Comparison of ENCODE assay signal across 17 cellular contexts in the genomic region with DNA sequence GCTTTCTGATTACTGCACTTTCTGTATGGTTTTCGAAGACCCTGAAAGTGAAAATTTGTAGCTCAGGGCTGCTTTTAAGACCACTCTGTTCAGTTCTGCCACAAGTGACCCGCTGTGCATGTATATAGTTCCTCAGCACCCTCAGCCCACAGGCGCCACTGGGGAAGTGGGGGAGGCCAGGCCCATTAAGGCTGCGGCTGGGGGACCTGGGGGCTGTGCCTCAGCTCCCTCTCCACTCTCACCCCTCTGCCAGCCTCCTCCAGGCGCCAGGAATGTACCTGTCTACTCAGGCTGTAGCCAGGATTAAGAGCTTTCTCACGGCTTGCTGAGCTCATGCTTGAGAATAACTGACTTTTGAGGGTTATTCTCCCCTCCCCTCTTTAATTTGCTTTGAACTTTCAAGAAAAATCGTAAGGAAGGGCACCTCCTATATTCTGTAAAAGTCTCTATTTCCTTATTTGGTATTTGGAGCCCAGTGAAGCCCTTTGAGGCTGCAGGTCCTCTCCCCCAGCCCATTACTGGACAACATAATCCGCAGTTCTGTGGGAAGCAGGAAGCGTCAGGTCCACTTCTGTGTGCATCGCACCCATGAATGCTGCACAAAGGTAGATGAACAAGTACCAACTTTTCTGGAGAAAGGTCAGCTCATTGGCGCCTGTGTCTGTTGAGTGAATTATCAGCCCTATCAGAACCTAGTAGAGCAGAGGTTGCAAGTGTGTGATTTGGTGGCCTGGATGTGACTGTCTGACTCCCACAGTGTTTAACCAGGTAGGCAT. TPM values are rescaled to one million over a fixed set of nuclear protein-coding genes. Genes with fewer than 3 reads are reported as not detected.
DNase-seq lines count a peak whose midpoint lies in the region; ATAC-seq, FAIRE-seq and TF ChIP-seq lines count a peak whose summit lies in the region.
"Had no signal": no experiment of that assay in that cellular context is flagged by ENCODE, and none has a peak within 500 bp of the region (broad histone marks: within the 10 kb centered on the region; RNA-seq: fewer than 3 reads in every experiment).

No MANE protein-coding gene starts in this region.

- no peak for ATAC-seq in activated CD8-positive, alpha-beta memory T cell treated with anti-CD3 and anti-CD28 coated beads, Interleukin-2, amount 10 ng/mL, durations not matched to agents 7 days and 5 days
- ATAC-seq in K562: no peak
- no peak for ATAC-seq in lower lobe of right lung
- ATAC-seq in HG02884 (IDR thresholded peaks at IDR 0.05; ENCODE audit: unreplicated experiment): no peak
- ATAC-seq: A549, HCT116 had no signal

- H4K5ac ChIP-seq in H9 (ENCODE audit: insufficient read length, low read depth, low read length): no peak overlapping the region

- no peaks in the 10 kb centered on the region for H3K4me1 Mint-ChIP-seq in activated CD8-positive, alpha-beta memory T cell treated with anti-CD3 and anti-CD28 coated beads, Interleukin-2, amount 10 ng/mL, durations not matched to agents 7 days and 5 days
- peaks cover 0 to 2% of the 10 kb centered on the region in 2 experiments; a peak in 1 of 4 replicates for H3K4me1 Mint-ChIP-seq in H9

- no peaks in the 10 kb centered on the region for H3K36me3 Mint-ChIP-seq in activated CD8-positive, alpha-beta memory T cell treated with anti-CD3 and anti-CD28 coated beads, Interleukin-2, amount 10 ng/mL, durations not matched to agents 7 days and 5 days
- no peaks in the 10 kb centered on the region for H3K36me3 Mint-ChIP-seq in H9 (ENCODE audit: insufficient read depth in 1 of 3, low read depth in 3 of 3)

- peaks cover 11% of the 10 kb centered on the region for H3K23me2 ChIP-seq in H9 (ENCODE audit: insufficient read length, low read depth, low read length, poor library complexity, severe bottlenecking)

- CTCF ChIA-PET in activated CD8-positive, alpha-beta memory T cell treated with anti-CD3 and anti-CD28 coated beads, Interleukin-2, amount 10 ng/mL, durations not matched to agents 7 days and 5 days (lab: Charles Lee): interaction anchor here (1.3 kb wide), 1 partner anchor 12 kb away, joined by 3 read pairs; no protein-coding TSS in a partner anchor
- CTCF ChIA-PET in K562 (lab: Yijun Ruan, JAX; ENCODE audit: low intra/inter-chr PET ratio): no interaction called here

- H3K79me1 ChIP-seq in H9 (ENCODE audit: insufficient read depth, low read depth, low read length, poor library complexity, severe bottlenecking): no peaks in the 10 kb centered on the region

- no peak overlapping the region for H3K4me2 ChIP-seq in H9 (ENCODE audit: insufficient read depth, insufficient read length, low read length)
- H3K4me2 ChIP-seq in K562 (ENCODE audit: insufficient read depth, low read length): no peak overlapping the region
- H3K4me2 ChIP-seq: A549 had no signal

- no peak overlapping the region for H3K23ac ChIP-seq in H9 (ENCODE audit: insufficient read length, low read depth, low read length)

- H2BK15ac ChIP-seq in H9 (ENCODE audit: low read depth, low read length): no peak overlapping the region

- no peak overlapping the region for H3K4me3 ChIP-seq in K562
- no peak overlapping the region for H3K4me3 ChIP-seq in lower lobe of right lung
- H3K4me3 ChIP-seq: A549 had no signal

- H3K4me1 ChIP-seq in H9 (ENCODE audit: insufficient read depth, low read length) (no peaks in the 10 kb centered on the region), K562 (replicated peaks in 1 of 2; ENCODE audit: control insufficient read depth in 2 of 2, insufficient read depth in 2 of 2, low read length in 2 of 2) (peaks cover 0 to 4% of the 10 kb centered on the region in 2 experiments; a peak in 1 of 5 replicates), lower lobe of right lung (peaks cover 12% of the 10 kb centered on the region)
- H3K4me1 ChIP-seq: Caco-2 had no signal

- no peak overlapping the region for H3K27ac ChIP-seq in H9 (ENCODE audit: insufficient read length, low read depth, low read length)
- no peak overlapping the region for H3K27ac ChIP-seq in K562 (ENCODE audit: extremely low read depth, low read depth, low read length)
- H3K27ac ChIP-seq in lower lobe of right lung: no peak overlapping the region
- H3K27ac ChIP-seq: A549 had no signal

- H3K36me3 ChIP-seq in K562 (ENCODE audit: control insufficient read depth, insufficient read depth, low read length) (no peaks in the 10 kb centered on the region), lower lobe of right lung (no peaks in the 10 kb centered on the region)

- H2AK5ac ChIP-seq in H9 (ENCODE audit: insufficient read length, low read length): no peak overlapping the region

- intact Hi-C loops in K562 (cut with micrococcal nuclease) (no loop called here), posterior vena cava (cut with DNase I) (loop anchor here in 1 of 2 donors (2.0 kb wide), 1 partner anchor 70 kb away; no protein-coding TSS in a partner anchor), lower lobe of right lung (cut with DNase I) (no loop called here)

- H3K9me1 ChIP-seq in K562 (ENCODE audit: control insufficient read depth, insufficient read depth, low read length): no peaks in the 10 kb centered on the region

- H2BK120ac ChIP-seq in H9 (ENCODE audit: low read depth, low read length, poor library complexity, severe bottlenecking): no peak overlapping the region

- no peak overlapping the region for H2AFZ ChIP-seq in H9 (ENCODE audit: low read length)
- H2AFZ ChIP-seq in K562 (ENCODE audit: low read depth, low read length): no peak overlapping the region

- H2BK20ac ChIP-seq in H9 (ENCODE audit: low read depth, low read length, poor library complexity, severe bottlenecking): no peak overlapping the region

- no peak overlapping the region for H3K27ac Mint-ChIP-seq in activated CD8-positive, alpha-beta memory T cell treated with anti-CD3 and anti-CD28 coated beads, Interleukin-2, amount 10 ng/mL, durations not matched to agents 7 days and 5 days
- no peak overlapping the region for H3K27ac Mint-ChIP-seq in H9
- H3K27ac Mint-ChIP-seq: CD4-positive, alpha-beta T cell had no signal

- H3K79me2 ChIP-seq in H9 (ENCODE audit: insufficient read depth, low read length): no peaks in the 10 kb centered on the region
- no peaks in the 10 kb centered on the region for H3K79me2 ChIP-seq in K562 (ENCODE audit: control insufficient read depth, insufficient read depth, low read length)

- H3K9me3 Mint-ChIP-seq in activated CD8-positive, alpha-beta memory T cell treated with anti-CD3 and anti-CD28 coated beads, Interleukin-2, amount 10 ng/mL, durations not matched to agents 7 days and 5 days (ENCODE audit: low read depth): no peaks in the 10 kb centered on the region
- no peaks in the 10 kb centered on the region for H3K9me3 Mint-ChIP-seq in H9
- H3K9me3 Mint-ChIP-seq: CD4-positive, alpha-beta T cell had no signal

- no peak overlapping the region for H4K8ac ChIP-seq in H9 (replicated peaks; ENCODE audit: insufficient read length, low read depth, low read length)

- H2BK12ac ChIP-seq in H9 (ENCODE audit: insufficient read length, low read depth, low read length): no peak overlapping the region

- H3K27me3 ChIP-seq in H9 (ENCODE audit: insufficient read depth, low read length): peaks cover 6% of the 10 kb centered on the region; the same call in 1 of the 2 replicates
- H3K27me3 ChIP-seq in K562 (ENCODE audit: control insufficient read depth in 2 of 2, insufficient read depth in 2 of 2, low read length in 2 of 2): peaks cover 0 to 6% of the 10 kb centered on the region in 2 experiments; a peak in 1 of 5 replicates
- peaks cover 38% of the 10 kb centered on the region for H3K27me3 ChIP-seq in lower lobe of right lung (ENCODE audit: low read depth)

- H4K20me1 ChIP-seq in H9 (ENCODE audit: control insufficient read depth, insufficient read depth, insufficient read length) (no peaks in the 10 kb centered on the region), K562 (replicated peaks; ENCODE audit: control insufficient read depth, insufficient read depth, low read length) (no peaks in the 10 kb centered on the region)

- no peak overlapping the region for H3K14ac ChIP-seq in H9 (ENCODE audit: insufficient read depth, low read length)

- no peak overlapping the region for H2BK5ac ChIP-seq in H9 (ENCODE audit: insufficient read length, low read length)

- H3K56ac ChIP-seq in H9 (ENCODE audit: insufficient read length, low read depth, low read length): no peak overlapping the region

- no peak overlapping the region for H3K18ac ChIP-seq in H9 (ENCODE audit: insufficient read length, low read depth, low read length)

- H3K27me3 Mint-ChIP-seq in activated CD8-positive, alpha-beta memory T cell treated with anti-CD3 and anti-CD28 coated beads, Interleukin-2, amount 10 ng/mL, durations not matched to agents 7 days and 5 days: peaks cover 14% of the 10 kb centered on the region
- H3K27me3 Mint-ChIP-seq in H9 (ENCODE audit: low read depth): peaks cover 14% of the 10 kb centered on the region

- no peak overlapping the region for H3K9ac ChIP-seq in H9 (ENCODE audit: extremely low read depth, insufficient read length, low read length)
- no peak overlapping the region for H3K9ac ChIP-seq in K562 (ENCODE audit: insufficient read depth in 1 of 2, low read depth in 2 of 2, low read length in 2 of 2)

- in situ Hi-C loops in K562 (cut with MboI): no loop called here

- TF ChIP-seq CTCF in H9 (conservative IDR thresholded peaks at IDR 0.05) (no peak), K562 (IDR thresholded peaks at IDR 0.05 in 2 of 3, conservative IDR thresholded peaks at IDR 0.05 in 1 of 3; ENCODE audit: insufficient read depth in 2 of 3, low read depth in 1 of 3, low read length in 3 of 3) (no peak), lower lobe of right lung (IDR thresholded peaks at IDR 0.05) (no peak)

- no peak overlapping the region for H4K91ac ChIP-seq in H9 (ENCODE audit: insufficient read length, low read depth, low read length)

- H3K9me3 ChIP-seq in H9 (ENCODE audit: control insufficient read depth, low read depth, low read length): no peaks in the 10 kb centered on the region
- H3K9me3 ChIP-seq in K562 (replicated peaks; ENCODE audit: control insufficient read depth, insufficient read depth, low read depth, low read length): no peaks in the 10 kb centered on the region
- no peaks in the 10 kb centered on the region for H3K9me3 ChIP-seq in lower lobe of right lung
- H3K9me3 ChIP-seq: A549, Caco-2 had no signal

- no CpG with 5 or more reads among the region's 11 CpGs for WGBS in H9 (ENCODE audit: extremely low coverage, insufficient read length, low lambda C conversion rate)
- WGBS in K562 (ENCODE audit: insufficient coverage, low coverage, missing lambda C conversion rate): 14% methylated on average over 9 of the region's 11 CpGs

- H3T11ph ChIP-seq in H9 (ENCODE audit: low read length): no peak overlapping the region

- no peak for FAIRE-seq in K562 (lab: Jason Lieb, UNC)
- FAIRE-seq: A549 had no signal

- no peak overlapping the region for H3K4ac ChIP-seq in H9 (ENCODE audit: low read depth, low read length)

- POLR2A ChIA-PET in K562 (lab: Yijun Ruan, JAX): interaction anchor here (0.7 to 1.2 kb wide), 3 partner anchors 8 to 15 kb away, joined by 3 to 5 read pairs (median 4); no protein-coding TSS in a partner anchor

- TF ChIP-seq EP300 in K562 (IDR thresholded peaks at IDR 0.05; ENCODE audit: low read length): no peak

- TF ChIP-seq POLR2A in K562 (conservative IDR thresholded peaks at IDR 0.05): no peak

- no peak overlapping the region for H3K4me3 Mint-ChIP-seq in activated CD8-positive, alpha-beta memory T cell treated with anti-CD3 and anti-CD28 coated beads, Interleukin-2, amount 10 ng/mL, durations not matched to agents 7 days and 5 days
- no peak overlapping the region for H3K4me3 Mint-ChIP-seq in H9
- H3K4me3 Mint-ChIP-seq: CD4-positive, alpha-beta T cell had no signal

- peak; percentile 26 for DNase-seq in activated CD8-positive, alpha-beta memory T cell treated with anti-CD3 and anti-CD28 coated beads for 24 hours
- no peak for DNase-seq in activated CD8-positive, alpha-beta memory T cell treated with anti-CD3 and anti-CD28 coated beads, Interleukin-2, amount 10 ng/mL, durations not matched to agents 7 days and 5 days
- DNase-seq in H9: peak; percentile 20
- DNase-seq in K562 (ENCODE audit: extremely low read depth in 1 of 4, low spot score in 3 of 4): no peak
- DNase-seq in posterior vena cava (ENCODE audit: low spot score): peak; percentile 65
- no peak for DNase-seq in NCI-H1417 (lab: John Stamatoyannopoulos, UW)
- DNase-seq in lower lobe of right lung: no peak
- DNase-seq: CD4-positive, alpha-beta T cell; GF-D8; MV-4-11; NCI-H1417 treated with DMSO at 0.1 percent for 48 hours; NCI-H187 treated with DMSO at 0.1 percent for 48 hours; NCI-H526 had no signal

- no TSS peak for BruUV-seq in K562 (replicated peaks; lab: Mats Ljungman, UMichigan)

- no peak for TF ChIP-seq RAD21 in K562 (CRISPR knock-in tag; conservative IDR thresholded peaks at IDR 0.05 in 1 of 2, IDR thresholded peaks at IDR 0.05 in 1 of 2)

RNA-seq across cellular contexts. Expression of gene GJA3, which starts 29.6 kb away (rescaled TPM):
- under 1 TPM; 0.75 to 0.76 TPM for total RNA-seq in activated CD8-positive, alpha-beta memory T cell treated with anti-CD3 and anti-CD28 coated beads, Interleukin-2, amount 10 ng/mL, durations not matched to agents 7 days and 5 days
- total RNA-seq in H9 (2021) (0.83 and 0.92 TPM in 2 replicates), K562 (2014; rRNA removed) (not detected in 2 replicates), K562 (2014; rRNA removed; fragmentation: Illumina TruSeq; extraction: Trizol) (0.04 TPM in 1 of 2 replicates, not detected in the other), K562 (2015; rRNA removed; fragmentation: Illumina TruSeq; extraction: Trizol) (0.04 TPM in 1 of 2 replicates, not detected in the other), K562 (2021) (0.02 and 0.04 TPM in 2 replicates), posterior vena cava (not detected), lower lobe of right lung (not detected)
- 0.07 TPM in 1 of 2 replicates, not detected in the other for total RNA-seq in K562 (2011; cell fraction: chromatin; rRNA removed; ENCODE audit: low replicate concordance)
- 0.13 and 0.17 TPM in 2 replicates for total RNA-seq in K562 (2011; cell fraction: nucleolus; rRNA removed)
- total RNA-seq in K562 (2011; cell fraction: nucleoplasm; rRNA removed): 0.15 and 0.31 TPM in 2 replicates
- polyA plus RNA-seq in K562 (2011; rRNA removed) (0.03 and 0.13 TPM in 2 replicates), K562 (2014; fragmentation: Illumina TruSeq; extraction: Trizol) (0.03 TPM in 2 replicates), K562 (2014; fragmentation: Nextera tagmentation; extraction: Ambion mirVana) (not detected), K562 (2014; rRNA removed) (not detected in 2 replicates)
- polyA plus RNA-seq in K562 (2011; cell fraction: cytosol; rRNA removed): 0.01 and 0.18 TPM in 2 replicates
- polyA plus RNA-seq in K562 (2011; cell fraction: nucleus; rRNA removed): 0.07 TPM in 1 of 2 replicates, not detected in the other
- polyA plus RNA-seq in K562 (2012): 0.12 TPM in 1 of 2 replicates, not detected in the other
- 0.03 and 0.28 TPM in 2 replicates for polyA minus RNA-seq in K562 (2011; rRNA and poly(A)+ RNA removed)
- polyA minus RNA-seq in K562 (2011; cell fraction: cytosol; rRNA and poly(A)+ RNA removed): 0.38 TPM in 1 of 2 replicates, not detected in the other
- 0.13 TPM in 1 of 2 replicates, not detected in the other for polyA minus RNA-seq in K562 (2011; cell fraction: nucleus; rRNA and poly(A)+ RNA removed)
- total RNA-seq: CD4-positive, alpha-beta T cell had no signal

Comparison
In these comparisons a context has a peak if more than half of its experiments do, and no peak if none do; other contexts are left out.
1. DNase-seq: peak in activated CD8-positive, alpha-beta memory T cell treated with anti-CD3 and anti-CD28 coated beads for 24 hours (single experiment), H9 (single experiment) and posterior vena cava (single experiment); none in activated CD8-positive, alpha-beta memory T cell treated with anti-CD3 and anti-CD28 coated beads, Interleukin-2, amount 10 ng/mL, durations not matched to agents 7 days and 5 days (single experiment), K562 (0 of 4), NCI-H1417 (0 of 3) and lower lobe of right lung (single experiment).